Comparison of ENCODE assay signal across 9 cellular contexts in genomic region chr11:119144825-119145476, GRCh38. TPM values are rescaled to one million over a fixed set of nuclear protein-coding genes. Genes with fewer than 3 reads are reported as not detected.
DNase-seq lines count a peak whose midpoint lies in the region; ATAC-seq and TF ChIP-seq lines count a peak whose summit lies in the region.
"Had no signal": no experiment of that assay in that cellular context is flagged by ENCODE, and none has a peak within 500 bp of the region (broad histone marks: within the 10 kb centered on the region; RNA-seq: fewer than 3 reads in every experiment).

No MANE protein-coding gene starts in this region.

- ATAC-seq in GM19395 (IDR thresholded peaks at IDR 0.05; ENCODE audit: unreplicated experiment): peak; percentile 65
- ATAC-seq in HG02763 (IDR thresholded peaks at IDR 0.05; ENCODE audit: unreplicated experiment): no peak
- no peak for ATAC-seq in HG03196 (IDR thresholded peaks at IDR 0.05; ENCODE audit: unreplicated experiment)

- H3K27me3 ChIP-seq in WERI-Rb-1 (ENCODE audit: insufficient read depth, low read depth, severe bottlenecking): no peaks in the 10 kb centered on the region

- H3K27ac ChIP-seq in WERI-Rb-1: peak overlapping the region; percentile 82
- H3K27ac ChIP-seq: skin epidermis had no signal

- H3K36me3 ChIP-seq in WERI-Rb-1: no peaks in the 10 kb centered on the region

- H3K9me3 ChIP-seq in WERI-Rb-1 (ENCODE audit: severe bottlenecking): no peaks in the 10 kb centered on the region

- TF ChIP-seq CTCF in WERI-Rb-1 (IDR thresholded peaks at IDR 0.05; ENCODE audit: low read depth, low read length): peak; percentile 64
- peak; percentile 56 for TF ChIP-seq CTCF in foreskin fibroblast (IDR thresholded peaks at IDR 0.05; ENCODE audit: low read depth, low read length)

- DNase-seq in COLO668 (lab: John Stamatoyannopoulos, UW; ENCODE audit: unreplicated experiment): peak; percentile 62
- DNase-seq in NCI-H2081 (lab: John Stamatoyannopoulos, UW): peak; percentile 31 to 62
- peak; percentile 93 for DNase-seq in WERI-Rb-1
- peak; percentile 42 to 77 for DNase-seq in foreskin fibroblast
- DNase-seq in occipital lobe (lab: John Stamatoyannopoulos, UW): peak; percentile 24

- H3K4me3 ChIP-seq in WERI-Rb-1 (ENCODE audit: low read depth, low read length) (peak overlapping the region; percentile 20), foreskin fibroblast (ENCODE audit: low read depth in 1 of 2, low read length in 2 of 2) (no peak overlapping the region)
- H3K4me3 ChIP-seq: skin epidermis had no signal

RNA-seq across cellular contexts. Expression of gene ABCG4, which starts 3.9 kb away (rescaled TPM):
- total RNA-seq in occipital lobe: 2.5 TPM

RNA-seq across cellular contexts. Expression of gene HINFP, which starts 23.6 kb away (rescaled TPM):
- total RNA-seq in occipital lobe: 21.7 TPM

RNA-seq across cellular contexts. Expression of gene NLRX1, which starts 23.6 kb away (rescaled TPM):
- 3.3 TPM for total RNA-seq in occipital lobe

RNA-seq across cellular contexts. Expression of gene C2CD2L, which starts 37.8 kb away (rescaled TPM):
- 7.6 TPM for total RNA-seq in occipital lobe

RNA-seq across cellular contexts. Expression of gene NHERF4, which starts 40.3 kb away (rescaled TPM):
- total RNA-seq in occipital lobe: not detected

Comparison
In these comparisons a context has a peak if more than half of its experiments do, and no peak if none do; other contexts are left out.
1. DNase-seq: peak in every context shown above with its lines; median percentile 93 in WERI-Rb-1; 62 in COLO668; 60 in foreskin fibroblast; 46 in NCI-H2081; 24 in occipital lobe.